In genomic region chr10:112280205-112280921, GRCh38 we compare ENCODE assay signal across 17 cellular contexts. TPM values are rescaled to one million over a fixed set of nuclear protein-coding genes. Genes with fewer than 3 reads are reported as not detected.
"Had no signal": no experiment of that assay in that cellular context is flagged by ENCODE, and none has a peak within 500 bp of the region (broad histone marks: within the 10 kb centered on the region; RNA-seq: fewer than 3 reads in every experiment).

No MANE protein-coding gene starts in this region.

- H3K4me3 ChIP-seq: neural progenitor cell, skin epidermis, tibial artery, uterus had no signal

- H3K9me3 ChIP-seq: tibial artery, uterus had no signal

- H3K27me3 ChIP-seq: neural progenitor cell, tibial artery, uterus had no signal

- FAIRE-seq: islet of Langerhans had no signal

- H3K9me3 Mint-ChIP-seq: activated naive CD4-positive, alpha-beta T cell treated with anti-CD3 and anti-CD28 coated beads for 36 hours; activated T-helper 17 cell treated with anti-CD3 and anti-CD28 coated beads, Interleukin-2, amount 50 U/mL, for 72 hours; brain; neural progenitor cell; T-helper 1 cell treated with Interleukin-12 subunit alpha and Interleukin-12 subunit beta and Interleukin-4 antibody, amounts not matched to agents 30 μg/mL and 1 μg/mL, for 36 hours had no signal

- H3K27ac Mint-ChIP-seq: activated naive CD4-positive, alpha-beta T cell treated with anti-CD3 and anti-CD28 coated beads for 36 hours; activated T-helper 17 cell treated with anti-CD3 and anti-CD28 coated beads, Interleukin-2, amount 50 U/mL, for 72 hours; neural progenitor cell; T-helper 1 cell treated with Interleukin-12 subunit alpha and Interleukin-12 subunit beta and Interleukin-4 antibody, amounts not matched to agents 30 μg/mL and 1 μg/mL, for 36 hours had no signal

- H3K27ac ChIP-seq: neural progenitor cell, skin epidermis, tibial artery, uterus had no signal

- H3K4me1 Mint-ChIP-seq: activated T-helper 17 cell treated with anti-CD3 and anti-CD28 coated beads, Interleukin-2, amount 50 U/mL, for 72 hours had no signal

- H3K9ac ChIP-seq: neural progenitor cell had no signal

- DNase-seq: activated CD4-positive, alpha-beta T cell treated with anti-CD3 and anti-CD28 coated beads, Interleukin-2, amount 50 U/mL, for 1 hour; activated naive CD4-positive, alpha-beta T cell treated with anti-CD3 and anti-CD28 coated beads for 36 hours; activated T-cell treated with anti-CD3 and anti-CD28 coated beads for 4 hours; cerebellar nuclear complex; dermis blood vessel endothelial cell; tibial artery; uterus had no signal

- H3K4me1 ChIP-seq: tibial artery, uterus had no signal

- H3K4me3 Mint-ChIP-seq: activated naive CD4-positive, alpha-beta T cell treated with anti-CD3 and anti-CD28 coated beads for 36 hours; activated T-helper 17 cell treated with anti-CD3 and anti-CD28 coated beads, Interleukin-2, amount 50 U/mL, for 72 hours; neural progenitor cell; T-helper 1 cell treated with Interleukin-12 subunit alpha and Interleukin-12 subunit beta and Interleukin-4 antibody, amounts not matched to agents 30 μg/mL and 1 μg/mL, for 36 hours had no signal

- H3K36me3 Mint-ChIP-seq: brain, neural progenitor cell had no signal

- H3K36me3 ChIP-seq: neural progenitor cell, tibial artery, uterus had no signal

- ATAC-seq: activated T-helper 17 cell treated with anti-CD3 and anti-CD28 coated beads, Interleukin-2, amount 50 U/mL, for 72 hours had no signal

RNA-seq across cellular contexts. Expression of gene TECTB, which starts 2.8 kb away (rescaled TPM):
- total RNA-seq: activated CD8-positive, alpha-beta memory T cell treated with anti-CD3 and anti-CD28 coated beads for 36 hours; activated naive CD4-positive, alpha-beta T cell treated with anti-CD3 and anti-CD28 coated beads for 36 hours; activated T-helper 17 cell treated with anti-CD3 and anti-CD28 coated beads, Interleukin-2, amount 50 U/mL, for 72 hours; dermis blood vessel endothelial cell; lower leg skin; mesenteric fat pad; uterus had no signal
- polyA plus RNA-seq: esophagus had no signal
